In the genomic region with DNA sequence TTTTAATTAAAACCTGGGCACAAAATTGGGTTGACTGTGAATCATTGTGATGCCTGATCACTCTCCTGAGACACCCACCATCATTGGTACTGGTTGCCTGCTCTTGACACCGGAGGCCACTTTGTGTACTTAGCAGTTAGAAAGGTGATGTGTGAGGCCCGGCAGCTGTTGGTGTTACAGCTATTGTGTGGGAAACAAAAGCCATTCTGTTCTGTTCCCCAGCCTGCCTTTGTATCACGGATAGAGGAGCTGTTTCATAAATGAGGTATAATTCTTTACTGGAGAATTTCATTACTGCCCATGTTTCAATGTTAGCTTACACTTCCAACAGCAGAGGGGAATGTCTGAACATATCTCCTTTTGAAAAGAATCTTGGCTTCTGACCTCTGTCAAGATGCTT, we compare ENCODE assay signal across 19 cellular contexts.
DNase-seq lines count a peak whose midpoint lies in the region; ATAC-seq, FAIRE-seq and TF ChIP-seq lines count a peak whose summit lies in the region.
"Had no signal": no experiment of that assay in that cellular context is flagged by ENCODE, and none has a peak within 500 bp of the region (broad histone marks: within the 10 kb centered on the region; RNA-seq: fewer than 3 reads in every experiment).

No MANE protein-coding gene starts in this region.

- H3K4me3 ChIP-seq in HAP-1 (no peak overlapping the region), thyroid gland (replicated peaks in 1 of 3) (no peak overlapping the region), pancreas (no peak overlapping the region)
- H3K4me3 ChIP-seq: colonic mucosa, K562 had no signal

- H3K27ac ChIP-seq in thyroid gland (no peak overlapping the region), pancreas (no peak overlapping the region)
- H3K27ac ChIP-seq: colonic mucosa, HL-60 had no signal

- 50 to 56% methylated on average over 3 of the region's 3 CpGs for WGBS in thyroid gland, 2 donors
- 32 to 37% methylated on average over 3 of the region's 3 CpGs for WGBS in pancreas, 2 donors

- H3K9me3 ChIP-seq in HAP-1: peaks cover 2% of the 10 kb centered on the region; the same call in 1 of the 2 replicates
- no peaks in the 10 kb centered on the region for H3K9me3 ChIP-seq in thyroid gland
- no peaks in the 10 kb centered on the region for H3K9me3 ChIP-seq in pancreas
- H3K9me3 ChIP-seq: colonic mucosa had no signal

- intact Hi-C loops in thyroid gland (cut with DNase I): no loop called here
- intact Hi-C loops in pancreas (cut with DNase I): no loop called here

- DNase-seq in HAP-1 (ENCODE audit: low spot score in 2 of 2) (peak; percentile 57 to 63), NCI-H2029 treated with DMSO at 0.1 percent for 48 hours (lab: John Stamatoyannopoulos, UW) (peak; percentile 67), NCI-H69 (lab: John Stamatoyannopoulos, UW) (peak; percentile 99), medulla oblongata (ENCODE audit: extremely low spot score) (peak; percentile 21), AML-193 (lab: John Stamatoyannopoulos, UW) (no peak), left lobe of liver (ENCODE audit: low spot score) (no peak), thyroid gland (no peak), pancreas (no peak)
- DNase-seq: activated B cell treated with CpG ODN at 0.5 μM for 24 hours; activated CD8-positive, alpha-beta T cell treated with anti-CD3 and anti-CD28 coated beads, Interleukin-2, amount 10 ng/mL, durations not matched to agents 7 days and 5 days; activated naive CD8-positive, alpha-beta T cell treated with anti-CD3 and anti-CD28 coated beads for 36 hours; activated T-cell treated with anti-CD3 and anti-CD28 coated beads, Interleukin-2, amount 50 U/mL, for 48 hours; colonic mucosa; foreskin melanocyte; MV-4-11; stimulated activated CD4-positive, alpha-beta T cell treated with anti-CD3 and anti-CD28 coated beads, Interleukin-4, amount 100 ng/mL, for 24 hours had no signal

- no peak for TF ChIP-seq POLR2A in thyroid gland (IDR thresholded peaks at IDR 0.05)

- H3K27me3 ChIP-seq in HAP-1 (ENCODE audit: low read depth) (no peaks in the 10 kb centered on the region), thyroid gland (no peaks in the 10 kb centered on the region), pancreas (no peaks in the 10 kb centered on the region)
- H3K27me3 ChIP-seq: colonic mucosa had no signal

- ATAC-seq in left lobe of liver (no peak), pancreas (no peak)
- ATAC-seq: activated CD8-positive, alpha-beta T cell treated with anti-CD3 and anti-CD28 coated beads, Interleukin-2, amount 10 ng/mL, durations not matched to agents 7 days and 5 days; K562 had no signal

- no peak for FAIRE-seq in pancreas (lab: Jason Lieb, UNC)
- FAIRE-seq: endothelial cell of umbilical vein, K562 had no signal

- no peaks in the 10 kb centered on the region for H3K36me3 ChIP-seq in HAP-1 (replicated peaks)
- H3K36me3 ChIP-seq in thyroid gland: no peaks in the 10 kb centered on the region
- H3K36me3 ChIP-seq in pancreas: no peaks in the 10 kb centered on the region
- H3K36me3 ChIP-seq: colonic mucosa had no signal

- in situ Hi-C loops in HAP-1 (cut with MboI; ENCODE audit: low sequenced_read_pairs): no loop called here

- H3K4me1 ChIP-seq in HAP-1: peaks cover 14% of the 10 kb centered on the region
- H3K4me1 ChIP-seq in thyroid gland: no peaks in the 10 kb centered on the region
- H3K4me1 ChIP-seq in pancreas: no peaks in the 10 kb centered on the region
- H3K4me1 ChIP-seq: colonic mucosa had no signal

- TF ChIP-seq CTCF in thyroid gland (IDR thresholded peaks at IDR 0.05) (no peak), pancreas (IDR thresholded peaks at IDR 0.05) (no peak)

Comparison
In these comparisons a context has a peak if more than half of its experiments do, and no peak if none do; other contexts are left out.
1. DNase-seq: peak in HAP-1 (2 of 2), NCI-H2029 treated with DMSO at 0.1 percent for 48 hours (single experiment), NCI-H69 (single experiment) and medulla oblongata (single experiment); none in AML-193 (0 of 2), left lobe of liver (single experiment), thyroid gland (0 of 2) and pancreas (0 of 6).